Comparison of ENCODE assay signal across 23 cellular contexts in the genomic region with DNA sequence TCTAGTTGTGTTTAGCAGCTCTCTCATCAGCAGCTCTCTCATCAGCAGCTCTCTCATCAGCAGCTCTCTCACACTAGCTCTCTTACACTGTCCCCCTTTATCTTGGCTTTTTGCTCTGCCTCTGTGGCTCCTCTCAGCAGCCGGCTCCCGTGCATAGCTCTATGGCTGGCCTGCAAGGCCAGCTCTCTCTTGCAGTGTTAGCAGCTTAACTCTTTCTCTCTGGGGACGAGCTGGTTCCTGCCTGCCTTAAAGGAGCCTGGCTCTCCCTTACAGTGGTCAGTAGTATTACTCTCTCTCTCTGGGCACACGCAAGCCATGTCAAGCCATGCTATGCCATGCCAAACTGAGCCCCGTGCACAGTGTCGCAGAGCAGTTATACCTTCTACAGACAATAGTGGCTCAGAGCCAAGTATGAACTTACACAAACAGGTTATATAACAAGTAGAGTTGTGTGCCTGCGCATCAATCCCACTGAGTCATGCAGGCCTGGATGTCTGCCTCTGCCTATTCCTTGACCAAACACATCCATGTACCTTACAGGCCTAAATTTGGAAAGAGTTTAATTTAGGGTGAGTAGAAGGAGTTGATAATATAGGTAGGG.
DNase-seq lines count a peak whose midpoint lies in the region; ATAC-seq and TF ChIP-seq lines count a peak whose summit lies in the region.
"Had no signal": no experiment of that assay in that cellular context is flagged by ENCODE, and none has a peak within 500 bp of the region (broad histone marks: within the 10 kb centered on the region; RNA-seq: fewer than 3 reads in every experiment).

No MANE protein-coding gene starts in this region.

- WGBS in H9 (ENCODE audit: extremely low coverage, insufficient read length, low lambda C conversion rate), result no CpG with 5 or more reads among the region's 7 CpGs
- WGBS in mesenchymal stem cell, result 81% methylated on average over 7 of the region's 7 CpGs

- no peaks in the 10 kb centered on the region for H3K27me3 Mint-ChIP-seq in H9 (ENCODE audit: low read depth)
- H3K27me3 Mint-ChIP-seq in activated T-helper 17 cell treated with anti-CD3 and anti-CD28 coated beads, Interleukin-2, amount 50 U/mL, for 72 hours, result peaks cover 4% of the 10 kb centered on the region
- H3K27me3 Mint-ChIP-seq: CD8-positive, alpha-beta memory T cell had no signal

- H2BK15ac ChIP-seq in H9 (ENCODE audit: low read depth, low read length), result no peak overlapping the region
- H2BK15ac ChIP-seq in mesenchymal stem cell (ENCODE audit: low read depth, poor library complexity, severe bottlenecking), result no peak overlapping the region

- no peak overlapping the region for H2BK20ac ChIP-seq in H9 (ENCODE audit: low read depth, low read length, poor library complexity, severe bottlenecking)

- H3K9me3 Mint-ChIP-seq in H9, result no peaks in the 10 kb centered on the region
- no peaks in the 10 kb centered on the region for H3K9me3 Mint-ChIP-seq in activated T-helper 17 cell treated with anti-CD3 and anti-CD28 coated beads, Interleukin-2, amount 50 U/mL, for 72 hours

- H4K8ac ChIP-seq in H9 (replicated peaks; ENCODE audit: insufficient read length, low read depth, low read length), result no peak overlapping the region
- H4K8ac ChIP-seq in mesenchymal stem cell (ENCODE audit: low read length), result peak overlapping the region; percentile 63

- H3K23ac ChIP-seq in H9 (ENCODE audit: insufficient read length, low read depth, low read length) (no peak overlapping the region), mesenchymal stem cell (ENCODE audit: low read length in 2 of 2) (peak overlapping the region in 1 of 2 experiments; percentile 14)

- H3T11ph ChIP-seq in H9 (ENCODE audit: low read length), result no peak overlapping the region

- ATAC-seq in HG03469 (IDR thresholded peaks at IDR 0.05; ENCODE audit: unreplicated experiment) (no peak), GM21786 (IDR thresholded peaks at IDR 0.05; ENCODE audit: unreplicated experiment) (no peak)
- no peak for ATAC-seq in activated T-helper 17 cell treated with anti-CD3 and anti-CD28 coated beads, Interleukin-2, amount 50 U/mL, for 72 hours (replicated peaks)

- H3K36me3 Mint-ChIP-seq in H9 (ENCODE audit: insufficient read depth in 1 of 3, low read depth in 3 of 3), result no peaks in the 10 kb centered on the region
- H3K36me3 Mint-ChIP-seq in activated T-helper 17 cell treated with anti-CD3 and anti-CD28 coated beads, Interleukin-2, amount 50 U/mL, for 72 hours (ENCODE audit: low read depth), result no peaks in the 10 kb centered on the region
- H3K36me3 Mint-ChIP-seq: CD8-positive, alpha-beta memory T cell had no signal

- no peaks in the 10 kb centered on the region for H3K4me1 Mint-ChIP-seq in H9
- H3K4me1 Mint-ChIP-seq in activated T-helper 17 cell treated with anti-CD3 and anti-CD28 coated beads, Interleukin-2, amount 50 U/mL, for 72 hours, result no peaks in the 10 kb centered on the region

- H3K14ac ChIP-seq in H9 (ENCODE audit: insufficient read depth, low read length) (no peak overlapping the region), mesenchymal stem cell (ENCODE audit: low read length in 2 of 2) (peak overlapping the region in 1 of 2 experiments; percentile 61)

- H3K23me2 ChIP-seq in H9 (ENCODE audit: insufficient read length, low read depth, low read length, poor library complexity, severe bottlenecking), result no peaks in the 10 kb centered on the region

- no peak overlapping the region for H2BK12ac ChIP-seq in H9 (ENCODE audit: insufficient read length, low read depth, low read length)
- peak overlapping the region; percentile 49 to 90 for H2BK12ac ChIP-seq in mesenchymal stem cell (ENCODE audit: low read length in 2 of 2)

- H3K9ac ChIP-seq in BLaER1 treated with 17β-estradiol and CSF1 and Interleukin-3, amounts not matched to agents 10 nM and 100 nM, result no peak overlapping the region
- no peak overlapping the region for H3K9ac ChIP-seq in H9 (ENCODE audit: extremely low read depth, insufficient read length, low read length)
- no peak overlapping the region for H3K9ac ChIP-seq in mesenchymal stem cell (ENCODE audit: low read length)
- H3K9ac ChIP-seq: GM23248 had no signal

- H3K18ac ChIP-seq in H9 (ENCODE audit: insufficient read length, low read depth, low read length), result no peak overlapping the region
- peak overlapping the region; percentile 49 to 86 for H3K18ac ChIP-seq in mesenchymal stem cell (ENCODE audit: low read depth in 1 of 2, low read length in 2 of 2)

- no peak overlapping the region for H3K56ac ChIP-seq in H9 (ENCODE audit: insufficient read length, low read depth, low read length)

- H3K27ac Mint-ChIP-seq in H9, result peak overlapping the region in 2 of 3 experiments; percentile 10 to 41; a peak in 2 of 7 replicates
- no peak overlapping the region for H3K27ac Mint-ChIP-seq in activated T-helper 17 cell treated with anti-CD3 and anti-CD28 coated beads, Interleukin-2, amount 50 U/mL, for 72 hours

- H3K79me1 ChIP-seq in H9 (ENCODE audit: insufficient read depth, low read depth, low read length, poor library complexity, severe bottlenecking) (no peaks in the 10 kb centered on the region), mesenchymal stem cell (replicated peaks; ENCODE audit: low read length, poor library complexity, severe bottlenecking) (no peaks in the 10 kb centered on the region)

- no peaks in the 10 kb centered on the region for H4K20me1 ChIP-seq in BLaER1 treated with 17β-estradiol and CSF1 and Interleukin-3, amounts not matched to agents 10 nM and 100 nM
- no peaks in the 10 kb centered on the region for H4K20me1 ChIP-seq in H9 (ENCODE audit: control insufficient read depth, insufficient read depth, insufficient read length)

- H4K5ac ChIP-seq in H9 (ENCODE audit: insufficient read length, low read depth, low read length), result no peak overlapping the region

- no peaks in the 10 kb centered on the region for H3K27me3 ChIP-seq in BLaER1 treated with 17β-estradiol and CSF1 and Interleukin-3, amounts not matched to agents 10 nM and 100 nM
- no peaks in the 10 kb centered on the region for H3K27me3 ChIP-seq in H9 (ENCODE audit: insufficient read depth, low read length)
- no peaks in the 10 kb centered on the region for H3K27me3 ChIP-seq in mesenchymal stem cell (ENCODE audit: control insufficient read depth in 1 of 2, insufficient read depth in 1 of 2, low read length in 2 of 2)
- H3K27me3 ChIP-seq: SJCRH30 had no signal

- no peak overlapping the region for H2BK5ac ChIP-seq in H9 (ENCODE audit: insufficient read length, low read length)
- no peak overlapping the region for H2BK5ac ChIP-seq in mesenchymal stem cell (ENCODE audit: low read depth, low read length, poor library complexity, severe bottlenecking)

- H2AFZ ChIP-seq in H9 (ENCODE audit: low read length), result no peak overlapping the region
- H2AFZ ChIP-seq in mesenchymal stem cell (ENCODE audit: low read depth, low read length), result no peak overlapping the region
- H2AFZ ChIP-seq: GM23248, PC-9 had no signal

- no peaks in the 10 kb centered on the region for H3K79me2 ChIP-seq in H9 (ENCODE audit: insufficient read depth, low read length)

- peaks cover 10 to 56% (median 35%) of the 10 kb centered on the region in 10 experiments for H3K4me1 ChIP-seq in BLaER1 treated with 17β-estradiol and CSF1 and Interleukin-3, amounts not matched to agents 10 nM and 100 nM
- H3K4me1 ChIP-seq in H9 (ENCODE audit: insufficient read depth, low read length) (no peaks in the 10 kb centered on the region), mesenchymal stem cell (ENCODE audit: control insufficient read depth, insufficient read depth, low read depth, low read length) (peaks cover 3% of the 10 kb centered on the region)

- H3K27ac ChIP-seq in BLaER1 treated with 17β-estradiol and CSF1 and Interleukin-3, amounts not matched to agents 10 nM and 100 nM, result no peak overlapping the region; a peak in 1 of 22 replicates
- H3K27ac ChIP-seq in H9 (ENCODE audit: insufficient read length, low read depth, low read length) (no peak overlapping the region), mesenchymal stem cell (ENCODE audit: low read length, poor library complexity, severe bottlenecking) (no peak overlapping the region)
- H3K27ac ChIP-seq: GM23248, PC-9, SJCRH30 had no signal

- H3K4me3 Mint-ChIP-seq in H9, result no peak overlapping the region
- H3K4me3 Mint-ChIP-seq in activated T-helper 17 cell treated with anti-CD3 and anti-CD28 coated beads, Interleukin-2, amount 50 U/mL, for 72 hours, result no peak overlapping the region
- H3K4me3 Mint-ChIP-seq: CD8-positive, alpha-beta memory T cell had no signal

- peak overlapping the region; percentile 9 to 66 (median 34); a peak in 17 of 22 replicates for H3K4me2 ChIP-seq in BLaER1 treated with 17β-estradiol and CSF1 and Interleukin-3, amounts not matched to agents 10 nM and 100 nM
- H3K4me2 ChIP-seq in H9 (ENCODE audit: insufficient read depth, insufficient read length, low read length) (no peak overlapping the region), mesenchymal stem cell (ENCODE audit: low read length, poor library complexity, severe bottlenecking) (no peak overlapping the region)
- H3K4me2 ChIP-seq: PC-9 had no signal

- H3K36me3 ChIP-seq in BLaER1 treated with 17β-estradiol and CSF1 and Interleukin-3, amounts not matched to agents 10 nM and 100 nM, result no peaks in the 10 kb centered on the region
- H3K36me3 ChIP-seq in mesenchymal stem cell (ENCODE audit: control insufficient read depth in 1 of 2, insufficient read depth in 2 of 2, low read depth in 1 of 2, low read length in 2 of 2), result peaks cover 6 to 80% of the 10 kb centered on the region in 2 experiments

- no peak overlapping the region for H2BK120ac ChIP-seq in H9 (ENCODE audit: low read depth, low read length, poor library complexity, severe bottlenecking)
- H2BK120ac ChIP-seq in mesenchymal stem cell (ENCODE audit: low read depth, low read length), result no peak overlapping the region

- H3K4me3 ChIP-seq in BLaER1 treated with 17β-estradiol and CSF1 and Interleukin-3, amounts not matched to agents 10 nM and 100 nM, result no peak overlapping the region
- H3K4me3 ChIP-seq in mesenchymal stem cell (ENCODE audit: insufficient read depth in 1 of 2, low read depth in 1 of 2, low read length in 2 of 2), result no peak overlapping the region
- H3K4me3 ChIP-seq: GM12878, GM23248, PC-9, SJCRH30 had no signal

- H2AK5ac ChIP-seq in H9 (ENCODE audit: insufficient read length, low read length) (no peak overlapping the region), mesenchymal stem cell (ENCODE audit: low read length, severe bottlenecking) (no peak overlapping the region)

- H4K91ac ChIP-seq in H9 (ENCODE audit: insufficient read length, low read depth, low read length) (no peak overlapping the region), mesenchymal stem cell (ENCODE audit: low read length) (peak overlapping the region; percentile 72)

- H3K4ac ChIP-seq in H9 (ENCODE audit: low read depth, low read length) (no peak overlapping the region), mesenchymal stem cell (ENCODE audit: low read depth in 1 of 2, low read length in 2 of 2) (peak overlapping the region in 1 of 2 experiments; percentile 32)

- no peak for TF ChIP-seq CTCF in H9 (conservative IDR thresholded peaks at IDR 0.05)

- no peaks in the 10 kb centered on the region for H3K9me3 ChIP-seq in BLaER1 treated with 17β-estradiol and CSF1 and Interleukin-3, amounts not matched to agents 10 nM and 100 nM (replicated peaks in 1 of 11)
- H3K9me3 ChIP-seq in H9 (ENCODE audit: control insufficient read depth, low read depth, low read length) (no peaks in the 10 kb centered on the region), mesenchymal stem cell (ENCODE audit: control insufficient read depth, low read length) (no peaks in the 10 kb centered on the region)
- H3K9me3 ChIP-seq: SJCRH30 had no signal

- DNase-seq in H9 (no peak), dermis blood vessel endothelial cell (peak; percentile 5), mesenchymal stem cell (no peak), NCI-H1105 treated with DMSO at 0.1 percent for 48 hours (lab: John Stamatoyannopoulos, UW) (no peak)
- DNase-seq: ACHN; AML-193; CD8-positive, alpha-beta memory T cell; GDM1; GM23248; MM.1S; NCI-H1105; NCI-H187; NCI-H2171; NCI-H510A; NCI-H774; PC-9; SJCRH30; SW 1271 had no signal

Comparison
In these comparisons a context has a peak if more than half of its experiments do, and no peak if none do; other contexts are left out.
1. H3K4me2 ChIP-seq: peak in BLaER1 treated with 17β-estradiol and CSF1 and Interleukin-3, amounts not matched to agents 10 nM and 100 nM (11 of 11); none in H9 (single experiment) and mesenchymal stem cell (single experiment).